24 cellular contexts compared by ENCODE assay signal in the genomic region with DNA sequence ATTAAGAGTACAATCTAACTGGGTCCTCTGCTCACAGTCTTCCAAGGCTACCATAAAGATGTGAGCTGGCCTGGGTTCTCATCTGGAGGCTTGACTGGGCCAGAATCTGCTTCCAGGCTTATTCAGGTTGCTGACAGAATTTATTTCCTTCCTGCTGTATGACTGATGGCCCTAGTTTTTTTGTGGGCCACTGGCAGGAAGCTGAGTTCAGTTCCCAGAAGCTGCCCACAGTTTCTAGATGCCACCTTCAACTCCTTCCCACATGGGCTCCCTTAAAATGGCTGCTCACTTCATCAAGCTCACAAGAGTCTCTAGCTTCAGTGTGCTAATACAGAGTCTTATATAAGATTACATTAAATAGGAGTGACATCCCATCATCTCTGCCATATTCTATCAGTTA.
A peak's percentile ranks its signal among the peaks of the same experiment; 100 is the strongest.
DNase-seq lines count a peak whose midpoint lies in the region; ATAC-seq and TF ChIP-seq lines count a peak whose summit lies in the region.
"Had no signal": no experiment of that assay in that cellular context is flagged by ENCODE, and none has a peak within 500 bp of the region (broad histone marks: within the 10 kb centered on the region; RNA-seq: fewer than 3 reads in every experiment).

No MANE protein-coding gene starts in this region.

- H3K23ac ChIP-seq in H9 (ENCODE audit: insufficient read length, low read depth, low read length): no peak overlapping the region

- peak overlapping the region; percentile 13 for H2AFZ ChIP-seq in mammary epithelial cell (ENCODE audit: low read depth, low read length)
- peak overlapping the region; percentile 48 for H2AFZ ChIP-seq in H9 (ENCODE audit: low read length)
- H2AFZ ChIP-seq: GM23338, PC-9 had no signal

- no peak overlapping the region for H3K9ac ChIP-seq in mammary epithelial cell (ENCODE audit: insufficient read depth, low read length)
- H3K9ac ChIP-seq in H9 (ENCODE audit: extremely low read depth, insufficient read length, low read length): no peak overlapping the region

- peaks cover 3% of the 10 kb centered on the region for H3K27me3 Mint-ChIP-seq in activated CD4-positive, alpha-beta T cell treated with anti-CD3 and anti-CD28 coated beads, Interleukin-2, amount 10 ng/mL, durations not matched to agents 24 days and 14 days
- H3K27me3 Mint-ChIP-seq in H9 (ENCODE audit: low read depth): no peaks in the 10 kb centered on the region
- H3K27me3 Mint-ChIP-seq in activated naive CD8-positive, alpha-beta T cell treated with anti-CD3 and anti-CD28 coated beads, Interleukin-2, amount 10 ng/mL, durations not matched to agents 7 days and 5 days: peaks cover under 1% of the 10 kb centered on the region

- no peaks in the 10 kb centered on the region for H3K36me3 ChIP-seq in mammary epithelial cell (ENCODE audit: insufficient read depth, low read length)
- no peaks in the 10 kb centered on the region for H3K36me3 ChIP-seq in breast epithelium
- H3K36me3 ChIP-seq: HAP-1 had no signal

- H3K4me2 ChIP-seq in mammary epithelial cell (ENCODE audit: insufficient read depth, low read depth, low read length): no peak overlapping the region
- no peak overlapping the region for H3K4me2 ChIP-seq in H9 (ENCODE audit: insufficient read depth, insufficient read length, low read length)
- H3K4me2 ChIP-seq: GM23338, PC-9 had no signal

- no peak overlapping the region for H3T11ph ChIP-seq in H9 (ENCODE audit: low read length)

- no peak overlapping the region for H2BK5ac ChIP-seq in H9 (ENCODE audit: insufficient read length, low read length)

- peak; percentile 6 for DNase-seq in activated CD4-positive, alpha-beta T cell treated with anti-CD3 and anti-CD28 coated beads for 48 hours
- no peak for DNase-seq in activated CD4-positive, alpha-beta T cell treated with anti-CD3 and anti-CD28 coated beads, Interleukin-2, amount 10 ng/mL, durations not matched to agents 24 days and 14 days
- DNase-seq in mammary epithelial cell: no peak
- no peak for DNase-seq in breast epithelium (ENCODE audit: low spot score in 2 of 2)
- no peak for DNase-seq in H9
- no peak for DNase-seq in activated naive CD8-positive, alpha-beta T cell treated with anti-CD3 and anti-CD28 coated beads, Interleukin-2, amount 10 ng/mL, durations not matched to agents 7 days and 5 days
- DNase-seq: 8988T, ACHN, Calu3, DMS153, HFFc6, Karpas-422, NCI-H1092, NCI-H1417 treated with DMSO at 0.1 percent for 48 hours, NCI-H1694 treated with DMSO at 0.1 percent for 48 hours, NCI-H2081, NCI-H2227 treated with DMSO at 0.1 percent for 48 hours, NCI-H526 treated with DMSO at 0.1 percent for 48 hours, PC-9 had no signal

- H2BK12ac ChIP-seq in H9 (ENCODE audit: insufficient read length, low read depth, low read length): no peak overlapping the region

- dilution Hi-C loops in mammary epithelial cell (cut with HindIII; ENCODE audit: low sequenced_read_pairs): no loop called here

- H3K4ac ChIP-seq in H9 (ENCODE audit: low read depth, low read length): no peak overlapping the region

- no peak overlapping the region for H2BK15ac ChIP-seq in H9 (ENCODE audit: low read depth, low read length)

- intact Hi-C loops in activated CD4-positive, alpha-beta T cell treated with anti-CD3 and anti-CD28 coated beads, Interleukin-2, amount 10 ng/mL, durations not matched to agents 24 days and 14 days (cut with micrococcal nuclease): no loop called here
- intact Hi-C loops in mammary epithelial cell (cut with micrococcal nuclease) (no loop called here), breast epithelium (cut with DNase I; ENCODE audit: low total_unique reads) (no loop called here)

- no peak overlapping the region for H2BK20ac ChIP-seq in H9 (ENCODE audit: low read depth, low read length, poor library complexity, severe bottlenecking)

- no peaks in the 10 kb centered on the region for H3K9me3 Mint-ChIP-seq in activated CD4-positive, alpha-beta T cell treated with anti-CD3 and anti-CD28 coated beads, Interleukin-2, amount 10 ng/mL, durations not matched to agents 24 days and 14 days
- no peaks in the 10 kb centered on the region; a peak in 1 of 5 replicates for H3K9me3 Mint-ChIP-seq in H9
- H3K9me3 Mint-ChIP-seq in activated naive CD8-positive, alpha-beta T cell treated with anti-CD3 and anti-CD28 coated beads, Interleukin-2, amount 10 ng/mL, durations not matched to agents 7 days and 5 days: peaks cover 3% of the 10 kb centered on the region
- H3K9me3 Mint-ChIP-seq: GM23338 had no signal

- H3K27me3 ChIP-seq in mammary epithelial cell (ENCODE audit: insufficient read depth, low read length): no peaks in the 10 kb centered on the region
- no peaks in the 10 kb centered on the region for H3K27me3 ChIP-seq in breast epithelium
- H3K27me3 ChIP-seq in H9 (ENCODE audit: insufficient read depth, low read length): no peaks in the 10 kb centered on the region

- no peaks in the 10 kb centered on the region for H3K23me2 ChIP-seq in H9 (ENCODE audit: insufficient read length, low read depth, low read length, poor library complexity, severe bottlenecking)

- POLR2A ChIA-PET in activated naive CD8-positive, alpha-beta T cell treated with anti-CD3 and anti-CD28 coated beads, Interleukin-2, amount 10 ng/mL, durations not matched to agents 7 days and 5 days (lab: Charles Lee): interaction anchor here (1.0 kb wide), 1 partner anchor 122 kb away, joined by 4 read pairs; no protein-coding TSS in a partner anchor

- no peak overlapping the region for H2AK5ac ChIP-seq in H9 (ENCODE audit: insufficient read length, low read length)

- no peak overlapping the region for H3K14ac ChIP-seq in H9 (ENCODE audit: insufficient read depth, low read length)

- no peak overlapping the region for H3K4me3 Mint-ChIP-seq in activated CD4-positive, alpha-beta T cell treated with anti-CD3 and anti-CD28 coated beads, Interleukin-2, amount 10 ng/mL, durations not matched to agents 24 days and 14 days
- H3K4me3 Mint-ChIP-seq in H9: no peak overlapping the region
- peak overlapping the region; percentile 46 for H3K4me3 Mint-ChIP-seq in activated naive CD8-positive, alpha-beta T cell treated with anti-CD3 and anti-CD28 coated beads, Interleukin-2, amount 10 ng/mL, durations not matched to agents 7 days and 5 days
- H3K4me3 Mint-ChIP-seq: GM23338, HFFc6 had no signal

- H3K18ac ChIP-seq in H9 (ENCODE audit: insufficient read length, low read depth, low read length): no peak overlapping the region

- H3K56ac ChIP-seq in H9 (ENCODE audit: insufficient read length, low read depth, low read length): no peak overlapping the region

- BruUV-seq in mammary epithelial cell (replicated peaks; lab: Mats Ljungman, UMichigan): no TSS peak

- H2BK120ac ChIP-seq in H9 (ENCODE audit: low read depth, low read length, poor library complexity, severe bottlenecking): no peak overlapping the region

- H3K36me3 Mint-ChIP-seq in activated CD4-positive, alpha-beta T cell treated with anti-CD3 and anti-CD28 coated beads, Interleukin-2, amount 10 ng/mL, durations not matched to agents 24 days and 14 days (ENCODE audit: low read depth): no peaks in the 10 kb centered on the region
- H3K36me3 Mint-ChIP-seq in H9 (ENCODE audit: insufficient read depth in 1 of 3, low read depth in 3 of 3): no peaks in the 10 kb centered on the region
- peaks cover 2% of the 10 kb centered on the region for H3K36me3 Mint-ChIP-seq in activated naive CD8-positive, alpha-beta T cell treated with anti-CD3 and anti-CD28 coated beads, Interleukin-2, amount 10 ng/mL, durations not matched to agents 7 days and 5 days

- in situ Hi-C loops in mammary epithelial cell (cut with MboI; ENCODE audit: low sequenced_read_pairs in 2 of 2): no loop called here

- CTCF ChIA-PET in mammary epithelial cell (lab: Charles Lee; ENCODE audit: low non-redundant PET): no interaction called here

- TF ChIP-seq CTCF in mammary epithelial cell (conservative IDR thresholded peaks at IDR 0.05 in 1 of 2, IDR thresholded peaks at IDR 0.05 in 1 of 2; ENCODE audit: extremely low read depth in 1 of 2, insufficient read depth in 1 of 2, low read depth in 1 of 2, low read length in 2 of 2) (no peak), breast epithelium (IDR thresholded peaks at IDR 0.05) (no peak), H9 (conservative IDR thresholded peaks at IDR 0.05) (no peak)

- no peak overlapping the region for H3K27ac ChIP-seq in mammary epithelial cell (ENCODE audit: insufficient read depth, low read depth, low read length)
- H3K27ac ChIP-seq in breast epithelium: no peak overlapping the region
- H3K27ac ChIP-seq in H9 (ENCODE audit: insufficient read length, low read depth, low read length): no peak overlapping the region
- H3K27ac ChIP-seq: PC-9 had no signal

- H3K9me3 ChIP-seq in mammary epithelial cell (replicated peaks; ENCODE audit: insufficient read depth, low read length) (no peaks in the 10 kb centered on the region), breast epithelium (no peaks in the 10 kb centered on the region), H9 (ENCODE audit: control insufficient read depth, low read depth, low read length) (no peaks in the 10 kb centered on the region)
- H3K9me3 ChIP-seq: HAP-1 had no signal

- H3K4me3 ChIP-seq in mammary epithelial cell (replicated peaks in 1 of 3; ENCODE audit: insufficient read depth in 1 of 3, low read depth in 2 of 3, low read length in 3 of 3) (no peak overlapping the region), breast epithelium (no peak overlapping the region)
- H3K4me3 ChIP-seq: GM23338, HAP-1, PC-9 had no signal

- no peak overlapping the region for H4K91ac ChIP-seq in H9 (ENCODE audit: insufficient read length, low read depth, low read length)

- H4K5ac ChIP-seq in H9 (ENCODE audit: insufficient read length, low read depth, low read length): no peak overlapping the region

- H3K27ac Mint-ChIP-seq in activated CD4-positive, alpha-beta T cell treated with anti-CD3 and anti-CD28 coated beads, Interleukin-2, amount 10 ng/mL, durations not matched to agents 24 days and 14 days: no peak overlapping the region
- no peak overlapping the region for H3K27ac Mint-ChIP-seq in H9
- H3K27ac Mint-ChIP-seq in activated naive CD8-positive, alpha-beta T cell treated with anti-CD3 and anti-CD28 coated beads, Interleukin-2, amount 10 ng/mL, durations not matched to agents 7 days and 5 days: peak overlapping the region; percentile 36
- H3K27ac Mint-ChIP-seq: GM23338, HFFc6 had no signal

- peaks cover 4% of the 10 kb centered on the region for H3K4me1 ChIP-seq in mammary epithelial cell (ENCODE audit: insufficient read depth, low read length)
- no peaks in the 10 kb centered on the region for H3K4me1 ChIP-seq in breast epithelium
- no peaks in the 10 kb centered on the region for H3K4me1 ChIP-seq in H9 (ENCODE audit: insufficient read depth, low read length)
- H3K4me1 ChIP-seq: HAP-1 had no signal

- H3K4me1 Mint-ChIP-seq in activated CD4-positive, alpha-beta T cell treated with anti-CD3 and anti-CD28 coated beads, Interleukin-2, amount 10 ng/mL, durations not matched to agents 24 days and 14 days: peaks cover 3% of the 10 kb centered on the region
- no peaks in the 10 kb centered on the region for H3K4me1 Mint-ChIP-seq in H9
- H3K4me1 Mint-ChIP-seq in activated naive CD8-positive, alpha-beta T cell treated with anti-CD3 and anti-CD28 coated beads, Interleukin-2, amount 10 ng/mL, durations not matched to agents 7 days and 5 days: peaks cover 17% of the 10 kb centered on the region
- H3K4me1 Mint-ChIP-seq: GM23338 had no signal

- H3K79me1 ChIP-seq in H9 (ENCODE audit: insufficient read depth, low read depth, low read length, poor library complexity, severe bottlenecking): no peaks in the 10 kb centered on the region

- H4K8ac ChIP-seq in H9 (replicated peaks; ENCODE audit: insufficient read length, low read depth, low read length): no peak overlapping the region

- H3K79me2 ChIP-seq in mammary epithelial cell (ENCODE audit: insufficient read depth, low read length) (no peaks in the 10 kb centered on the region), H9 (ENCODE audit: insufficient read depth, low read length) (no peaks in the 10 kb centered on the region)

- H4K20me1 ChIP-seq in mammary epithelial cell (ENCODE audit: insufficient read depth, low read length): no peaks in the 10 kb centered on the region
- H4K20me1 ChIP-seq in H9 (ENCODE audit: control insufficient read depth, insufficient read depth, insufficient read length): no peaks in the 10 kb centered on the region

- TF ChIP-seq POLR2A in breast epithelium (IDR thresholded peaks at IDR 0.05): no peak

- peak; percentile 82 for ATAC-seq in activated naive CD8-positive, alpha-beta T cell treated with anti-CD3 and anti-CD28 coated beads, Interleukin-2, amount 10 ng/mL, durations not matched to agents 7 days and 5 days (ENCODE audit: low read depth)
- ATAC-seq in GM18907 (IDR thresholded peaks at IDR 0.05; ENCODE audit: unreplicated experiment): no peak
- ATAC-seq: GM23338, HepG2, Right ventricle myocardium inferior had no signal
